In the genomic region with DNA sequence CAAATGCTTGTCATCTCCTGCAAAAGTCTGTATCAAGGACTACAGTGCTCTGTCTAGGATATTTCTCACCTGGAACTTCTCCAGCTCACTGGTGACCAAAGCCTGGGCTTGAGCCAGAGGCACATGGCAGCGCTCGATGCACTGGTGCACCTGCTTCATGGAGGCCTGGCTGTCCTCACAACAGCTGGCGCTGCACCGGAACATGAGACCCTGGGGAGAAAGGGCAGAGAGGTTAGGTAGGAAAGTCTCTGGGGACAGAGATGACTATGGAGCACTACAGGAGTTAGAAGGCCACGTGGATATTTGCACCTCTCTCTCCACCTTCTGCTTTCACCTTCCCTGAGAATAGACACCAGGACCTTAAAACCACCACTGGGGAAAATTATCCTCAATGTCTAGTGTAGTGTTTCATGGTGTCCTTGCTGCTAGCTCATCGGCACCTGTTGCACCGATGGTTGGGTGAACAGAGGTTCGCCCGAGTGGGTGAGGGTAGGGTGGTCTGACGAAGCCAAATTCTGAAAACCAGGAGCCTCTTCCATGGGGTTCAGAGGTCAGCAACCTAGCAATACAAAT, we compare ENCODE assay signal across 8 cellular contexts. TPM values are rescaled to one million over a fixed set of nuclear protein-coding genes. Genes with fewer than 3 reads are reported as not detected.
DNase-seq lines count a peak whose midpoint lies in the region; ATAC-seq and TF ChIP-seq lines count a peak whose summit lies in the region.

No MANE protein-coding gene starts in this region.

- H3K27ac Mint-ChIP-seq in activated CD4-positive, alpha-beta T cell treated with anti-CD3 and anti-CD28 coated beads for 36 hours, result peak overlapping the region; percentile 94
- peak overlapping the region; percentile 89 for H3K27ac Mint-ChIP-seq in WTC11

- H3K36me3 Mint-ChIP-seq in activated CD4-positive, alpha-beta T cell treated with anti-CD3 and anti-CD28 coated beads for 36 hours (ENCODE audit: low read depth), result peaks cover 35% of the 10 kb centered on the region
- H3K36me3 Mint-ChIP-seq in WTC11, result peaks cover 42% of the 10 kb centered on the region

- H3K4me1 Mint-ChIP-seq in activated CD4-positive, alpha-beta T cell treated with anti-CD3 and anti-CD28 coated beads for 36 hours, result peaks cover 37% of the 10 kb centered on the region
- peaks cover 19% of the 10 kb centered on the region for H3K4me1 Mint-ChIP-seq in WTC11

- ATAC-seq in activated CD4-positive, alpha-beta T cell treated with anti-CD3 and anti-CD28 coated beads for 36 hours, result peak; percentile 2
- ATAC-seq in WTC11, result no peak
- no peak for ATAC-seq in HG02884 (IDR thresholded peaks at IDR 0.05; ENCODE audit: unreplicated experiment)

- TF ChIP-seq CTCF in WTC11 (IDR thresholded peaks at IDR 0.05), result no peak

- peaks cover 0 to 2% of the 10 kb centered on the region in 2 donors for H3K36me3 ChIP-seq in stomach smooth muscle (ENCODE audit: control insufficient read depth in 2 of 2, insufficient read depth in 2 of 2, low read length in 2 of 2)

- POLR2A ChIA-PET in activated CD4-positive, alpha-beta T cell treated with anti-CD3 and anti-CD28 coated beads for 36 hours (lab: Charles Lee), result no interaction called here
- POLR2A ChIA-PET in WTC11 (lab: Charles Lee), result no interaction called here

- CTCF ChIA-PET in activated CD4-positive, alpha-beta T cell treated with anti-CD3 and anti-CD28 coated beads for 36 hours (lab: Charles Lee), result interaction anchor here (0.8 to 6.2 kb wide), 9 partner anchors 8 to 576 kb away, joined by 3 to 90 read pairs (median 5); partner anchors contain the start of genes MXD1, PCYOX1 and SNRPG
- CTCF ChIA-PET in WTC11 (lab: Charles Lee), result interaction anchor here (0.9 to 3.9 kb wide), 7 partner anchors 7 to 386 kb away, joined by 3 to 58 read pairs (median 10); partner anchors contain the start of gene SNRPG

- peaks cover 7% of the 10 kb centered on the region for H3K4me1 ChIP-seq in stomach smooth muscle (ENCODE audit: control insufficient read depth, insufficient read depth, low read length)

- DNase-seq in activated CD4-positive, alpha-beta T cell treated with anti-CD3 and anti-CD28 coated beads for 36 hours, result no peak
- DNase-seq in activated CD4-positive, alpha-beta T cell treated with anti-CD3 and anti-CD28 coated beads, Interleukin-2, amount 50 U/mL, for 48 hours, result no peak
- DNase-seq in WTC11 (ENCODE audit: low spot score) (no peak), putamen (ENCODE audit: low spot score) (no peak), OCI-M1 (lab: John Stamatoyannopoulos, UW) (no peak)

- H3K9ac ChIP-seq in stomach smooth muscle (ENCODE audit: low read length in 2 of 2), result peak overlapping the region; percentile 68 to 80

- H3K9me3 ChIP-seq in stomach smooth muscle (ENCODE audit: control insufficient read depth in 2 of 2, low read length in 2 of 2), result no peaks in the 10 kb centered on the region

- no peaks in the 10 kb centered on the region for H3K27me3 Mint-ChIP-seq in activated CD4-positive, alpha-beta T cell treated with anti-CD3 and anti-CD28 coated beads for 36 hours
- peaks cover 5% of the 10 kb centered on the region; the same call in 1 of the 2 replicates for H3K27me3 Mint-ChIP-seq in WTC11 (ENCODE audit: low read depth)

- H3K4me3 ChIP-seq in iPS-11a (ENCODE audit: low read depth, low read length) (peak overlapping the region; percentile 85), stomach smooth muscle (ENCODE audit: low read length in 2 of 2) (peak overlapping the region; percentile 90)

- H3K27me3 ChIP-seq in stomach smooth muscle (ENCODE audit: control insufficient read depth in 1 of 2, insufficient read depth in 2 of 2, low read length in 2 of 2), result no peaks in the 10 kb centered on the region

- H3K27ac ChIP-seq in stomach smooth muscle (ENCODE audit: low read length), result peak overlapping the region; percentile 37

- no peaks in the 10 kb centered on the region for H3K9me3 Mint-ChIP-seq in activated CD4-positive, alpha-beta T cell treated with anti-CD3 and anti-CD28 coated beads for 36 hours (ENCODE audit: low read depth)
- peaks cover 9% of the 10 kb centered on the region for H3K9me3 Mint-ChIP-seq in WTC11

- peak overlapping the region; percentile 91 for H3K4me3 Mint-ChIP-seq in activated CD4-positive, alpha-beta T cell treated with anti-CD3 and anti-CD28 coated beads for 36 hours
- peak overlapping the region; percentile 84 for H3K4me3 Mint-ChIP-seq in WTC11

- intact Hi-C loops in activated CD4-positive, alpha-beta T cell treated with anti-CD3 and anti-CD28 coated beads for 36 hours (cut with DNase I, micrococcal nuclease), result loop anchor here in 1 of 2 experiments (1.0 to 5.0 kb wide), 6 partner anchors 8 to 693 kb away; partner anchors contain the start of genes ADD2, C2orf42, SNRPG and TEX261

TF ChIP-seq in WTC11, 78 proteins besides CTCF, POLR2A, EP300 and RAD21:
- TF ChIP-seq GRHL2 (CRISPR knock-in tag; IDR thresholded peaks at IDR 0.05; ENCODE audit: insufficient replicate concordance, severe bottlenecking), result no peak
- TF ChIP-seq FOXK1 (CRISPR knock-in tag; IDR thresholded peaks at IDR 0.05), result no peak
- TF ChIP-seq, protein P1, sequence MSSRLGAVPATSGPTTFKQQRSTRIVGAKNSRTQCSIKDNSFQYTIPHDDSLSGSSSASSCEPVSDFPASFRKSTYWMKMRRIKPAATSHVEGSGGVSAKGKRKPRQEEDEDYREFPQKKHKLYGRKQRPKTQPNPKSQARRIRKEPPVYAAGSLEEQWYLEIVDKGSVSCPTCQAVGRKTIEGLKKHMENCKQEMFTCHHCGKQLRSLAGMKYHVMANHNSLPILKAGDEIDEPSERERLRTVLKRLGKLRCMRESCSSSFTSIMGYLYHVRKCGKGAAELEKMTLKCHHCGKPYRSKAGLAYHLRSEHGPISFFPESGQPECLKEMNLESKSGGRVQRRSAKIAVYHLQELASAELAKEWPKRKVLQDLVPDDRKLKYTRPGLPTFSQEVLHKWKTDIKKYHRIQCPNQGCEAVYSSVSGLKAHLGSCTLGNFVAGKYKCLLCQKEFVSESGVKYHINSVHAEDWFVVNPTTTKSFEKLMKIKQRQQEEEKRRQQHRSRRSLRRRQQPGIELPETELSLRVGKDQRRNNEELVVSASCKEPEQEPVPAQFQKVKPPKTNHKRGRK (CRISPR knock-in tag; IDR thresholded peaks at IDR 0.05; ENCODE audit: borderline replicate concordance), result no peak
- TF ChIP-seq, protein P2, sequence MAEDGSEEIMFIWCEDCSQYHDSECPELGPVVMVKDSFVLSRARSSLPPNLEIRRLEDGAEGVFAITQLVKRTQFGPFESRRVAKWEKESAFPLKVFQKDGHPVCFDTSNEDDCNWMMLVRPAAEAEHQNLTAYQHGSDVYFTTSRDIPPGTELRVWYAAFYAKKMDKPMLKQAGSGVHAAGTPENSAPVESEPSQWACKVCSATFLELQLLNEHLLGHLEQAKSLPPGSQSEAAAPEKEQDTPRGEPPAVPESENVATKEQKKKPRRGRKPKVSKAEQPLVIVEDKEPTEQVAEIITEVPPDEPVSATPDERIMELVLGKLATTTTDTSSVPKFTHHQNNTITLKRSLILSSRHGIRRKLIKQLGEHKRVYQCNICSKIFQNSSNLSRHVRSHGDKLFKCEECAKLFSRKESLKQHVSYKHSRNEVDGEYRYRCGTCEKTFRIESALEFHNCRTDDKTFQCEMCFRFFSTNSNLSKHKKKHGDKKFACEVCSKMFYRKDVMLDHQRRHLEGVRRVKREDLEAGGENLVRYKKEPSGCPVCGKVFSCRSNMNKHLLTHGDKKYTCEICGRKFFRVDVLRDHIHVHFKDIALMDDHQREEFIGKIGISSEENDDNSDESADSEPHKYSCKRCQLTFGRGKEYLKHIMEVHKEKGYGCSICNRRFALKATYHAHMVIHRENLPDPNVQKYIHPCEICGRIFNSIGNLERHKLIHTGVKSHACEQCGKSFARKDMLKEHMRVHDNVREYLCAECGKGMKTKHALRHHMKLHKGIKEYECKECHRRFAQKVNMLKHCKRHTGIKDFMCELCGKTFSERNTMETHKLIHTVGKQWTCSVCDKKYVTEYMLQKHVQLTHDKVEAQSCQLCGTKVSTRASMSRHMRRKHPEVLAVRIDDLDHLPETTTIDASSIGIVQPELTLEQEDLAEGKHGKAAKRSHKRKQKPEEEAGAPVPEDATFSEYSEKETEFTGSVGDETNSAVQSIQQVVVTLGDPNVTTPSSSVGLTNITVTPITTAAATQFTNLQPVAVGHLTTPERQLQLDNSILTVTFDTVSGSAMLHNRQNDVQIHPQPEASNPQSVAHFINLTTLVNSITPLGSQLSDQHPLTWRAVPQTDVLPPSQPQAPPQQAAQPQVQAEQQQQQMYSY (CRISPR knock-in tag; IDR thresholded peaks at IDR 0.05), result no peak
- no peak for TF ChIP-seq TEAD1 (CRISPR knock-in tag; IDR thresholded peaks at IDR 0.05)
- TF ChIP-seq CREM (CRISPR knock-in tag; IDR thresholded peaks at IDR 0.05), result no peak

RNA-seq across cellular contexts. Expression of gene FAM136A, which starts 1.0 kb away (rescaled TPM):
- 10 to 100 TPM; 45.0 to 52.8 TPM for total RNA-seq in activated CD4-positive, alpha-beta T cell treated with anti-CD3 and anti-CD28 coated beads for 36 hours
- 81.0 to 83.9 TPM (median 81.4 TPM) in 3 replicates for total RNA-seq in WTC11 (2021)

RNA-seq across cellular contexts. Expression of gene SNRPG, which starts 7.3 kb away (rescaled TPM):
- 100 to 1,000 TPM; 465 to 530 TPM for total RNA-seq in activated CD4-positive, alpha-beta T cell treated with anti-CD3 and anti-CD28 coated beads for 36 hours
- 350 to 369 TPM (median 355 TPM) in 3 replicates for total RNA-seq in WTC11 (2021)

RNA-seq across cellular contexts. Expression of gene PCYOX1, which starts 42.9 kb away (rescaled TPM):
- total RNA-seq in activated CD4-positive, alpha-beta T cell treated with anti-CD3 and anti-CD28 coated beads for 36 hours, result 10 to 100 TPM in 1 of 2 experiments, 1 to 10 TPM in 1; 9.3 to 12.9 TPM
- total RNA-seq in WTC11 (2021), result 43.3 to 53.1 TPM (median 47.1 TPM) in 3 replicates

RNA-seq across cellular contexts. Expression of gene TIA1, which starts 52.4 kb away (rescaled TPM):
- 10 to 100 TPM; 85.4 to 98.3 TPM for total RNA-seq in activated CD4-positive, alpha-beta T cell treated with anti-CD3 and anti-CD28 coated beads for 36 hours
- 150 to 178 TPM (median 176 TPM) in 3 replicates for total RNA-seq in WTC11 (2021)
